1 cellular context compared by ENCODE assay signal in the genomic region with DNA sequence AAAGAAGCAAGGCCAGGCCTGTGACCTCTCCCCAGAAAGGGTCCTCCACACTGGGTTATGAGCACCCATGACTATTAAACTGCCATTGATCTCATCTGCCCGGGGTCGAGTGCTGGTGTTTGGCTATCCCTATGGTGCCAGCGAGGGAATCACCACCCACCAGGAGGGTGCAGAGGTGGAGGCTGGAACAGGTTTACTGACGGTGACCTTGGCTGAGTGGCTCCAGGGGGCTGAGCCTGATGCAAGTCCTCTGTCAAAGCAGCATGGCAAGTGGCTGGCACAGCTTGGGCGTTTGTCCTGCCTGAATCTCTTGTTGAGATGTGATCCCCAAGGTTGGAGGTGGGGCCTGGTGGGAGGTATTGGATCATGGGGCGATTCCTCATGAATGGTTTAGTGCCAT.
TF ChIP-seq lines count a peak whose summit lies in the region.

No MANE protein-coding gene starts in this region.

TF ChIP-seq in HepG2, 621 proteins besides CTCF, POLR2A, EP300 and RAD21 (continued from another document):
- TF ChIP-seq, protein P1, sequence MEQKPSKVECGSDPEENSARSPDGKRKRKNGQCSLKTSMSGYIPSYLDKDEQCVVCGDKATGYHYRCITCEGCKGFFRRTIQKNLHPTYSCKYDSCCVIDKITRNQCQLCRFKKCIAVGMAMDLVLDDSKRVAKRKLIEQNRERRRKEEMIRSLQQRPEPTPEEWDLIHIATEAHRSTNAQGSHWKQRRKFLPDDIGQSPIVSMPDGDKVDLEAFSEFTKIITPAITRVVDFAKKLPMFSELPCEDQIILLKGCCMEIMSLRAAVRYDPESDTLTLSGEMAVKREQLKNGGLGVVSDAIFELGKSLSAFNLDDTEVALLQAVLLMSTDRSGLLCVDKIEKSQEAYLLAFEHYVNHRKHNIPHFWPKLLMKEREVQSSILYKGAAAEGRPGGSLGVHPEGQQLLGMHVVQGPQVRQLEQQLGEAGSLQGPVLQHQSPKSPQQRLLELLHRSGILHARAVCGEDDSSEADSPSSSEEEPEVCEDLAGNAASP (CRISPR knock-in tag; IDR thresholded peaks at IDR 0.05; ENCODE audit: borderline replicate concordance) = no peak
- no peak for TF ChIP-seq MAF1 (CRISPR knock-in tag; IDR thresholded peaks at IDR 0.05; ENCODE audit: borderline replicate concordance)
- TF ChIP-seq ZNF557 (CRISPR knock-in tag; IDR thresholded peaks at IDR 0.05) = no peak
- TF ChIP-seq ZNF430 (CRISPR knock-in tag; IDR thresholded peaks at IDR 0.05) = no peak
